Comparison of ENCODE assay signal across 8 cellular contexts in genomic region chr22:20508067-20508755, GRCh38. TPM values are rescaled to one million over a fixed set of nuclear protein-coding genes. Genes with fewer than 3 reads are reported as not detected.
DNase-seq lines count a peak whose midpoint lies in the region; ATAC-seq and TF ChIP-seq lines count a peak whose summit lies in the region.
"Not testable (repeated sequence)": the region's sequence is repeated elsewhere in the genome, so short reads cannot be mapped to it uniquely, and the experiment has no call there.

No MANE protein-coding gene starts in this region.

- peak; percentile 1 to 3 for ATAC-seq in activated naive CD4-positive, alpha-beta T cell treated with anti-CD3 and anti-CD28 coated beads, Interleukin-2, amount 50 U/mL, for 72 hours
- ATAC-seq in effector memory CD8-positive, alpha-beta T cell (replicated peaks); natural killer cell; stimulated activated naive CD8-positive, alpha-beta T cell treated with anti-CD3 and anti-CD28 coated beads, Interleukin-15, amount 100 ng/mL, for 72 hours: not testable (repeated sequence)

- H3K27me3 Mint-ChIP-seq in effector memory CD8-positive, alpha-beta T cell; natural killer cell (ENCODE audit: low read depth in 2 of 2); stimulated activated naive CD8-positive, alpha-beta T cell treated with anti-CD3 and anti-CD28 coated beads, Interleukin-15, amount 100 ng/mL, for 72 hours: not testable (repeated sequence)

- peaks cover 56% of the 10 kb centered on the region for H4K20me1 ChIP-seq in BLaER1

- H3K9ac ChIP-seq in BLaER1 (peak overlapping the region; percentile 98), iPS-18a (ENCODE audit: low read length) (peak overlapping the region; percentile 75)

- H3K27ac Mint-ChIP-seq in activated naive CD4-positive, alpha-beta T cell treated with anti-CD3 and anti-CD28 coated beads, Interleukin-2, amount 50 U/mL, for 72 hours: peak overlapping the region; percentile 99
- peak overlapping the region; percentile 94 to 97 for H3K27ac Mint-ChIP-seq in effector memory CD8-positive, alpha-beta T cell
- H3K27ac Mint-ChIP-seq in natural killer cell: peak overlapping the region; percentile 95 to 98
- H3K27ac Mint-ChIP-seq in stimulated activated naive CD8-positive, alpha-beta T cell treated with anti-CD3 and anti-CD28 coated beads, Interleukin-15, amount 100 ng/mL, for 72 hours: peak overlapping the region; percentile 97 to 100

- H3K9me3 Mint-ChIP-seq in activated naive CD4-positive, alpha-beta T cell treated with anti-CD3 and anti-CD28 coated beads, Interleukin-2, amount 50 U/mL, for 72 hours; effector memory CD8-positive, alpha-beta T cell; natural killer cell; stimulated activated naive CD8-positive, alpha-beta T cell treated with anti-CD3 and anti-CD28 coated beads, Interleukin-15, amount 100 ng/mL, for 72 hours: not testable (repeated sequence)

- H3K27me3 ChIP-seq in BLaER1; iPS-18a (ENCODE audit: control insufficient read depth, insufficient read depth, low read length): not testable (repeated sequence)

- TF ChIP-seq CTCF in HEK293 (tag by site-specific recombination; IDR thresholded peaks at IDR 0.05); RWPE1 (conservative IDR thresholded peaks at IDR 0.05; ENCODE audit: low read depth); natural killer cell (IDR thresholded peaks at IDR 0.05): not testable (repeated sequence)

- H3K4me2 ChIP-seq in BLaER1: peak overlapping the region; percentile 100

- CTCF ChIA-PET in HEK293 (lab: Yijun Ruan, JAX): interaction anchor here (0.6 to 4.4 kb wide), 6 partner anchors 12 to 390 kb away, joined by 3 to 23 read pairs (median 5); partner anchors contain the start of gene KLHL22
- CTCF ChIA-PET in RWPE1 (lab: Yijun Ruan, JAX): not testable (repeated sequence)

- intact Hi-C loops in natural killer cell (cut with micrococcal nuclease): loop anchor here (2.0 kb wide), 1 partner anchor 61 kb away; no protein-coding TSS in a partner anchor

- H3K4me1 ChIP-seq in BLaER1 (peaks cover 44% of the 10 kb centered on the region), iPS-18a (ENCODE audit: control insufficient read depth, low read depth, low read length) (peaks cover 11% of the 10 kb centered on the region)
- H3K4me1 ChIP-seq in HEK293 (ENCODE audit: control insufficient read depth, insufficient read depth, low read length): not testable (repeated sequence)

- H3K4me1 Mint-ChIP-seq in effector memory CD8-positive, alpha-beta T cell (ENCODE audit: low read depth in 2 of 2): peaks cover 49 to 55% of the 10 kb centered on the region in 2 donors
- H3K4me1 Mint-ChIP-seq in natural killer cell: peaks cover 54 to 56% of the 10 kb centered on the region in 2 donors
- H3K4me1 Mint-ChIP-seq in stimulated activated naive CD8-positive, alpha-beta T cell treated with anti-CD3 and anti-CD28 coated beads, Interleukin-15, amount 100 ng/mL, for 72 hours: peaks cover 65% of the 10 kb centered on the region

- H3K36me3 ChIP-seq in BLaER1: peaks cover 30% of the 10 kb centered on the region
- H3K36me3 ChIP-seq in HEK293 (ENCODE audit: control insufficient read depth in 2 of 2, insufficient read depth in 1 of 2, low read length in 2 of 2); iPS-18a (ENCODE audit: control insufficient read depth, low read depth, low read length): not testable (repeated sequence)

- peak overlapping the region; percentile 96 for H3K27ac ChIP-seq in BLaER1
- peak overlapping the region; percentile 44 for H3K27ac ChIP-seq in HEK293 (ENCODE audit: extremely low read depth, low read depth, low read length)
- H3K27ac ChIP-seq in RWPE1: peak overlapping the region; percentile 94
- H3K27ac ChIP-seq in iPS-18a (ENCODE audit: low read length): not testable (repeated sequence)

- H3K4me3 ChIP-seq in BLaER1 (peak overlapping the region; percentile 98), HEK293 (ENCODE audit: low read depth, low read length) (peak overlapping the region; percentile 95), iPS-18a (ENCODE audit: low read length) (peak overlapping the region; percentile 98)

- not testable (repeated sequence) for DNase-seq in RWPE1 (ENCODE audit: low spot score); activated naive CD4-positive, alpha-beta T cell treated with anti-CD3 and anti-CD28 coated beads, Interleukin-2, amount 50 U/mL, for 72 hours (ENCODE audit: low spot score in 2 of 2); effector memory CD8-positive, alpha-beta T cell; natural killer cell; stimulated activated naive CD8-positive, alpha-beta T cell treated with anti-CD3 and anti-CD28 coated beads, Interleukin-15, amount 100 ng/mL, for 72 hours

- H3K4me3 Mint-ChIP-seq in effector memory CD8-positive, alpha-beta T cell: peak overlapping the region; percentile 94 to 96
- H3K4me3 Mint-ChIP-seq in natural killer cell: peak overlapping the region; percentile 98
- peak overlapping the region; percentile 93 to 95 for H3K4me3 Mint-ChIP-seq in stimulated activated naive CD8-positive, alpha-beta T cell treated with anti-CD3 and anti-CD28 coated beads, Interleukin-15, amount 100 ng/mL, for 72 hours

- H3K36me3 Mint-ChIP-seq in activated naive CD4-positive, alpha-beta T cell treated with anti-CD3 and anti-CD28 coated beads, Interleukin-2, amount 50 U/mL, for 72 hours: peaks cover 22 to 28% of the 10 kb centered on the region in 2 donors
- H3K36me3 Mint-ChIP-seq in effector memory CD8-positive, alpha-beta T cell (ENCODE audit: insufficient read depth): peaks cover 39% of the 10 kb centered on the region
- H3K36me3 Mint-ChIP-seq in natural killer cell: not testable (repeated sequence)

- POLR2A ChIA-PET in HEK293 (lab: Yijun Ruan, JAX): interaction anchor here (0.8 to 3.2 kb wide), 10 partner anchors 9 to 61 kb away, joined by 3 to 35 read pairs (median 6); partner anchors contain the start of gene KLHL22
- POLR2A ChIA-PET in RWPE1 (lab: Yijun Ruan, JAX; ENCODE audit: low non-redundant PET): not testable (repeated sequence)

- H3K9me3 ChIP-seq in BLaER1; HEK293 (ENCODE audit: control insufficient read depth, insufficient read depth, low read depth, low read length); iPS-18a (ENCODE audit: control insufficient read depth, low read depth, low read length): not testable (repeated sequence)

TF ChIP-seq in HEK293, 187 proteins besides CTCF, POLR2A, EP300 and RAD21:
- TF ChIP-seq PRDM1 (tag by site-specific recombination; IDR thresholded peaks at IDR 0.05): 0 out of 2 replicates have a peak, but pooled peaks have one; percentile 3
- 0 out of 2 replicates have a peak, but pooled peaks have one; percentile 7 for TF ChIP-seq ZEB2 (tag by site-specific recombination; IDR thresholded peaks at IDR 0.05)
- TF ChIP-seq ZFHX2 (tag by site-specific recombination; conservative IDR thresholded peaks at IDR 0.05): peak; percentile 60; the same call in 1 of the 2 replicates
- peak; percentile 1; the same call in 1 of the 2 replicates for TF ChIP-seq ZBTB17 (tag by site-specific recombination; IDR thresholded peaks at IDR 0.05)
- TF ChIP-seq PRDM10 (tag by site-specific recombination; IDR thresholded peaks at IDR 0.05): peak; percentile 99
- TF ChIP-seq ZNF366 (tag by site-specific recombination; conservative IDR thresholded peaks at IDR 0.05): peak; percentile 48; the same call in 1 of the 2 replicates

RNA-seq across cellular contexts. Expression of gene MED15, which starts 0.8 kb away (rescaled TPM):
- total RNA-seq in activated naive CD4-positive, alpha-beta T cell treated with anti-CD3 and anti-CD28 coated beads, Interleukin-2, amount 50 U/mL, for 72 hours: 100 to 1,000 TPM in 1 of 2 donors, 10 to 100 TPM in 1; 88.9 to 137 TPM
- 100 to 1,000 TPM; 269 to 291 (median 270) TPM for total RNA-seq in natural killer cell

RNA-seq across cellular contexts. Expression of gene KLHL22, which starts 12.6 kb away (rescaled TPM):
- total RNA-seq in activated naive CD4-positive, alpha-beta T cell treated with anti-CD3 and anti-CD28 coated beads, Interleukin-2, amount 50 U/mL, for 72 hours: 10 to 100 TPM; 18.0 to 20.2 TPM
- 10 to 100 TPM; 26.5 to 53.0 (median 31.0) TPM for total RNA-seq in natural killer cell
